ENCODE assay signal across 11 cellular contexts in genomic region chr3:177977381-177978158, GRCh38.
DNase-seq lines count a peak whose midpoint lies in the region; ATAC-seq and TF ChIP-seq lines count a peak whose summit lies in the region.
"Had no signal": no experiment of that assay in that cellular context is flagged by ENCODE, and none has a peak within 500 bp of the region (broad histone marks: within the 10 kb centered on the region; RNA-seq: fewer than 3 reads in every experiment).

No MANE protein-coding gene starts in this region.

- ATAC-seq in Right ventricle myocardium inferior (no peak), left lobe of liver (no peak)

- POLR2A ChIA-PET in HEK293T (lab: Yijun Ruan, JAX), result no interaction called here

- intact Hi-C loops in Right ventricle myocardium inferior (cut with DNase I), result no loop called here

- CTCF ChIA-PET in HEK293T (lab: Yijun Ruan, JAX), result no interaction called here

- in situ Hi-C loops in astrocyte of the cerebellum (cut with HindIII; ENCODE audit: low sequenced_read_pairs), result no loop called here

- no peak for TF ChIP-seq CTCF in AG10803 (conservative IDR thresholded peaks at IDR 0.05; ENCODE audit: low read length)
- no peak for TF ChIP-seq CTCF in astrocyte of the cerebellum (IDR thresholded peaks at IDR 0.05; ENCODE audit: low read depth, low read length, missing control alignments)

- DNase-seq in AG10803 (ENCODE audit: low read depth) (peak; percentile 93), LHCN-M2 (ENCODE audit: low read depth) (peak; percentile 89), astrocyte of the cerebellum (ENCODE audit: low read depth) (peak; percentile 69), kidney tubule cell (ENCODE audit: low spot score) (peak; percentile 92), HEK293T (ENCODE audit: extremely low spot score) (no peak), Right ventricle myocardium inferior (ENCODE audit: missing footprints) (no peak), left lobe of liver (ENCODE audit: low spot score) (no peak), COLO668 (lab: John Stamatoyannopoulos, UW; ENCODE audit: unreplicated experiment) (no peak)
- DNase-seq: NCI-H524 treated with DMSO at 0.1 percent for 48 hours, sigmoid colon had no signal

- H3K4me3 ChIP-seq in AG10803 (ENCODE audit: low read length) (no peak overlapping the region), astrocyte of the cerebellum (ENCODE audit: low read depth, low read length) (no peak overlapping the region)
- H3K4me3 ChIP-seq: coronary artery, sigmoid colon had no signal

TF ChIP-seq in HEK293T, 16 proteins besides CTCF, POLR2A, EP300 and RAD21:
- no peak for TF ChIP-seq FOXK2 (IDR thresholded peaks at IDR 0.05)
- TF ChIP-seq FOXM1 (IDR thresholded peaks at IDR 0.05; ENCODE audit: borderline replicate concordance), result no peak
- TF ChIP-seq SP1 (IDR thresholded peaks at IDR 0.05), result no peak
- no peak for TF ChIP-seq NFRKB (IDR thresholded peaks at IDR 0.05)
- no peak for TF ChIP-seq HDGF (IDR thresholded peaks at IDR 0.05; ENCODE audit: borderline replicate concordance)
- no peak for TF ChIP-seq LEF1 (IDR thresholded peaks at IDR 0.05; ENCODE audit: borderline replicate concordance)
- no peak for TF ChIP-seq ZNF384 (IDR thresholded peaks at IDR 0.05)
- no peak for TF ChIP-seq PKNOX1 (IDR thresholded peaks at IDR 0.05)
- no peak for TF ChIP-seq TARDBP (IDR thresholded peaks at IDR 0.05)
- TF ChIP-seq ELF4 (IDR thresholded peaks at IDR 0.05), result no peak
- TF ChIP-seq ARNT (IDR thresholded peaks at IDR 0.05), result no peak
- TF ChIP-seq FOXA1 (IDR thresholded peaks at IDR 0.05), result no peak
- TF ChIP-seq CTBP1 (IDR thresholded peaks at IDR 0.05; ENCODE audit: borderline replicate concordance), result no peak
- TF ChIP-seq BHLHE40 (IDR thresholded peaks at IDR 0.05; ENCODE audit: borderline replicate concordance), result no peak
- no peak for TF ChIP-seq L3MBTL2 (conservative IDR thresholded peaks at IDR 0.05)
- no peak for TF ChIP-seq SUZ12 (IDR thresholded peaks at IDR 0.05)

Comparison
In these comparisons a context has a peak if more than half of its experiments do, and no peak if none do; other contexts are left out.
1. DNase-seq: peak in AG10803 (single experiment), LHCN-M2 (single experiment), astrocyte of the cerebellum (single experiment) and kidney tubule cell (single experiment); none in HEK293T (single experiment), Right ventricle myocardium inferior (single experiment), left lobe of liver (single experiment) and COLO668 (single experiment).